Comparison of ENCODE assay signal across 12 cellular contexts in genomic region chr7:100098913-100099312, GRCh38. TPM values are rescaled to one million over a fixed set of nuclear protein-coding genes. Genes with fewer than 3 reads are reported as not detected.
DNase-seq lines count a peak whose midpoint lies in the region; ATAC-seq and TF ChIP-seq lines count a peak whose summit lies in the region.
"Had no signal": no experiment of that assay in that cellular context is flagged by ENCODE, and none has a peak within 500 bp of the region (broad histone marks: within the 10 kb centered on the region; RNA-seq: fewer than 3 reads in every experiment).

No MANE protein-coding gene starts in this region.

- no peak for TF ChIP-seq CTCF in CD8-positive, alpha-beta T cell (IDR thresholded peaks at IDR 0.05)
- TF ChIP-seq CTCF in IMR-90 (conservative IDR thresholded peaks at IDR 0.05; ENCODE audit: low read depth, low read length) (no peak), neural progenitor cell (IDR thresholded peaks at IDR 0.05) (no peak), transverse colon (IDR thresholded peaks at IDR 0.05) (no peak)

- CTCF ChIA-PET in CD8-positive, alpha-beta T cell (lab: Charles Lee): interaction anchor here (1.4 to 3.1 kb wide), 3 partner anchors 15 to 34 kb away, joined by 4 to 17 read pairs (median 9); no protein-coding TSS in a partner anchor
- CTCF ChIA-PET in IMR-90 (lab: Yijun Ruan, JAX): no interaction called here

- no peak overlapping the region for H3K18ac ChIP-seq in IMR-90 (ENCODE audit: low read depth, low read length)

- POLR2A ChIA-PET in CD8-positive, alpha-beta T cell (lab: Charles Lee): no interaction called here
- POLR2A ChIA-PET in IMR-90 (lab: Charles Lee; ENCODE audit: unreplicated experiment): no interaction called here

- TF ChIP-seq POLR2A in IMR-90 (IDR thresholded peaks at IDR 0.05; ENCODE audit: low read depth, low read length): no peak
- TF ChIP-seq POLR2A in transverse colon (IDR thresholded peaks at IDR 0.05): no peak

- dilution Hi-C loops in IMR-90 (cut with HindIII; ENCODE audit: low sequenced_read_pairs, unreplicated experiment): no loop called here

- in situ Hi-C loops in IMR-90 (cut with MboI; ENCODE audit: low sequenced_read_pairs) (no loop called here), transverse colon (cut with MboI; ENCODE audit: low pct_ligation_motif_present in 1 of 4, low pct_unique_long_range_greater_than_20kb in 1 of 4, low sequenced_read_pairs in 3 of 4) (no loop called here)

- H3K4me1 Mint-ChIP-seq in CD8-positive, alpha-beta T cell (ENCODE audit: low read depth): peaks cover 41% of the 10 kb centered on the region
- peaks cover 37% of the 10 kb centered on the region for H3K4me1 Mint-ChIP-seq in central memory CD8-positive, alpha-beta T cell
- peaks cover 40% of the 10 kb centered on the region for H3K4me1 Mint-ChIP-seq in neural progenitor cell

- H4K91ac ChIP-seq in IMR-90 (ENCODE audit: insufficient read depth, low read depth, low read length): no peak overlapping the region

- no peak overlapping the region for H3K23ac ChIP-seq in IMR-90 (ENCODE audit: low read depth, low read length)

- H3F3A ChIP-seq in neural progenitor cell (ENCODE audit: low read depth): peaks cover 83% of the 10 kb centered on the region

- peak overlapping the region; percentile 43 for H3K4me3 Mint-ChIP-seq in CD8-positive, alpha-beta T cell
- peak overlapping the region; percentile 94 for H3K4me3 Mint-ChIP-seq in central memory CD8-positive, alpha-beta T cell
- H3K4me3 Mint-ChIP-seq in neural progenitor cell: peak overlapping the region; percentile 95

- H2BK15ac ChIP-seq in IMR-90 (ENCODE audit: low read depth, low read length): no peak overlapping the region

- H3K4me3 ChIP-seq in CD8-positive, alpha-beta T cell (ENCODE audit: low read depth, low read length): no peak overlapping the region
- H3K4me3 ChIP-seq in IMR-90 (ENCODE audit: insufficient read depth, low read depth, low read length) (no peak overlapping the region), neural progenitor cell (peak overlapping the region; percentile 94), transverse colon (no peak overlapping the region)

- no peak for DNase-seq in CD8-positive, alpha-beta T cell
- DNase-seq in IMR-90 (no peak), neural progenitor cell (ENCODE audit: low spot score) (no peak), pons (ENCODE audit: low spot score) (no peak), amniotic stem cell (lab: John Stamatoyannopoulos, UW) (no peak), transverse colon (no peak)
- no peak for DNase-seq in central memory CD8-positive, alpha-beta T cell (ENCODE audit: low spot score in 2 of 2)
- DNase-seq: foreskin fibroblast, left lung, NCI-H446, Right ventricle myocardium superior had no signal

- whole genome bisulfite sequencing in IMR-90 (ENCODE audit: extremely low coverage in 2 of 2, insufficient read length in 1 of 2), 2 experiments: 85% methylated on average over 3 of the region's 10 CpGs; no CpG with 5 or more reads in 1 of the 2 experiments
- WGBS in transverse colon (ENCODE audit: low coverage in 1 of 2), 2 donors: 80 to 86% methylated on average over 5 to 10 of the region's 10 CpGs

- intact Hi-C loops in CD8-positive, alpha-beta T cell (cut with DNase I, micrococcal nuclease): loop anchor here in 1 of 2 experiments (1.0 kb wide), 1 partner anchor 10 kb away; no protein-coding TSS in a partner anchor
- intact Hi-C loops in IMR-90 (cut with micrococcal nuclease) (no loop called here), transverse colon (cut with DNase I; ENCODE audit: low total_unique reads) (no loop called here)

- H2AK5ac ChIP-seq in IMR-90 (ENCODE audit: low read depth, low read length): no peak overlapping the region

- no peak for TF ChIP-seq RAD21 in IMR-90 (IDR thresholded peaks at IDR 0.05; ENCODE audit: low read length)

- no peaks in the 10 kb centered on the region for H3K27me3 ChIP-seq in CD8-positive, alpha-beta T cell (ENCODE audit: insufficient read depth, low read length)
- no peaks in the 10 kb centered on the region for H3K27me3 ChIP-seq in IMR-90 (ENCODE audit: control insufficient read depth, insufficient read depth, low read length)
- no peaks in the 10 kb centered on the region for H3K27me3 ChIP-seq in neural progenitor cell
- no peaks in the 10 kb centered on the region for H3K27me3 ChIP-seq in transverse colon
- H3K27me3 ChIP-seq: cardiac muscle cell, left lung had no signal

- peaks cover 76% of the 10 kb centered on the region for H3K79me2 ChIP-seq in neural progenitor cell (ENCODE audit: low read depth)

- no peak overlapping the region for H4K8ac ChIP-seq in IMR-90 (ENCODE audit: low read depth in 2 of 2, low read length in 2 of 2)

- H4K5ac ChIP-seq in IMR-90 (ENCODE audit: low read depth, low read length): no peak overlapping the region; the same call in 1 of the 2 replicates

- H3K27ac ChIP-seq in CD8-positive, alpha-beta T cell (ENCODE audit: low read depth, low read length): no peak overlapping the region
- H3K27ac ChIP-seq in IMR-90 (ENCODE audit: insufficient read depth, low read length) (no peak overlapping the region), neural progenitor cell (peak overlapping the region; percentile 98), transverse colon (peak overlapping the region in 1 of 4 donors; percentile 98)
- H3K27ac ChIP-seq: cardiac muscle cell had no signal

- H4K20me1 ChIP-seq in IMR-90 (ENCODE audit: insufficient read depth, low read length) (peaks cover 7% of the 10 kb centered on the region), neural progenitor cell (ENCODE audit: low read depth) (peaks cover 63% of the 10 kb centered on the region)

- no peaks in the 10 kb centered on the region for H3K9me3 ChIP-seq in CD8-positive, alpha-beta T cell (ENCODE audit: low read length)
- H3K9me3 ChIP-seq in IMR-90 (ENCODE audit: control insufficient read depth, insufficient read depth, low read length) (no peaks in the 10 kb centered on the region), neural progenitor cell (ENCODE audit: low read depth) (no peaks in the 10 kb centered on the region), transverse colon (no peaks in the 10 kb centered on the region)
- H3K9me3 ChIP-seq: left lung had no signal

- peaks cover 33 to 71% of the 10 kb centered on the region in 2 experiments for H3K79me1 ChIP-seq in IMR-90 (ENCODE audit: low read depth in 1 of 2, low read length in 2 of 2)

- H2AFZ ChIP-seq in IMR-90 (replicated peaks; ENCODE audit: low read length, poor library complexity) (no peak overlapping the region), neural progenitor cell (replicated peaks) (no peak overlapping the region)

- H2BK120ac ChIP-seq in IMR-90 (ENCODE audit: low read depth, low read length): no peak overlapping the region

- H2BK5ac ChIP-seq in IMR-90 (ENCODE audit: low read depth, low read length, poor library complexity, severe bottlenecking): no peak overlapping the region

- no peak overlapping the region for H3K9ac ChIP-seq in IMR-90 (ENCODE audit: low read depth, low read length)
- peak overlapping the region; percentile 99 for H3K9ac ChIP-seq in neural progenitor cell

- no peak overlapping the region for H2AK9ac ChIP-seq in IMR-90 (replicated peaks; ENCODE audit: low read depth, low read length, poor library complexity)

- TF ChIP-seq EP300 in transverse colon (IDR thresholded peaks at IDR 0.05; ENCODE audit: low read depth): no peak

- peaks cover 5% of the 10 kb centered on the region; the same call in 1 of the 2 replicates for H3K9me1 ChIP-seq in IMR-90 (ENCODE audit: insufficient read depth, low read length)

- H3K56ac ChIP-seq in IMR-90 (ENCODE audit: extremely low read depth, insufficient read depth, low read length): no peak overlapping the region

- H3K4me1 ChIP-seq in CD8-positive, alpha-beta T cell (ENCODE audit: insufficient read depth, low read length): peaks cover 27% of the 10 kb centered on the region
- H3K4me1 ChIP-seq in IMR-90 (ENCODE audit: control insufficient read depth, insufficient read depth, low read length): peaks cover 15% of the 10 kb centered on the region
- peaks cover 14% of the 10 kb centered on the region for H3K4me1 ChIP-seq in neural progenitor cell
- H3K4me1 ChIP-seq in transverse colon: peaks cover 9 to 25% (median 17%) of the 10 kb centered on the region in 4 donors

- BruUV-seq in IMR-90 (replicated peaks; lab: Mats Ljungman, UMichigan): TSS peak; percentile 67

- no peak overlapping the region for H3K4me2 ChIP-seq in IMR-90 (ENCODE audit: low read depth, low read length)
- peak overlapping the region; percentile 100 for H3K4me2 ChIP-seq in neural progenitor cell

- H3K14ac ChIP-seq in IMR-90 (replicated peaks; ENCODE audit: low read depth, low read length): no peak overlapping the region

- peaks cover 49% of the 10 kb centered on the region for H3K36me3 ChIP-seq in CD8-positive, alpha-beta T cell (ENCODE audit: insufficient read depth, low read length)
- H3K36me3 ChIP-seq in IMR-90 (ENCODE audit: control insufficient read depth, insufficient read depth, low read length): peaks cover 51% of the 10 kb centered on the region
- H3K36me3 ChIP-seq in neural progenitor cell: peaks cover 29% of the 10 kb centered on the region
- peaks cover 0 to 55% (median 24%) of the 10 kb centered on the region in 4 donors for H3K36me3 ChIP-seq in transverse colon

- no peak for ATAC-seq in CD8-positive, alpha-beta T cell
- ATAC-seq in IMR-90 (ENCODE audit: low read depth): no peak
- no peak for ATAC-seq in central memory CD8-positive, alpha-beta T cell (replicated peaks; ENCODE audit: extremely low read depth, poor library complexity, severe bottlenecking)
- ATAC-seq: left lung had no signal

- no peak overlapping the region for H3K4ac ChIP-seq in IMR-90 (ENCODE audit: low read depth, low read length)

- no peaks in the 10 kb centered on the region for H3K27me3 Mint-ChIP-seq in CD8-positive, alpha-beta T cell (ENCODE audit: low read depth)
- no peaks in the 10 kb centered on the region for H3K27me3 Mint-ChIP-seq in central memory CD8-positive, alpha-beta T cell
- H3K27me3 Mint-ChIP-seq in neural progenitor cell (ENCODE audit: insufficient read depth, low read depth): peaks cover 30% of the 10 kb centered on the region

- no peaks in the 10 kb centered on the region for H3K9me3 Mint-ChIP-seq in CD8-positive, alpha-beta T cell
- H3K9me3 Mint-ChIP-seq in central memory CD8-positive, alpha-beta T cell: no peaks in the 10 kb centered on the region
- H3K9me3 Mint-ChIP-seq in neural progenitor cell: no peaks in the 10 kb centered on the region

- peaks cover 70% of the 10 kb centered on the region for H3K36me3 Mint-ChIP-seq in CD8-positive, alpha-beta T cell
- H3K36me3 Mint-ChIP-seq in central memory CD8-positive, alpha-beta T cell (ENCODE audit: insufficient read depth): peaks cover 63% of the 10 kb centered on the region
- H3K36me3 Mint-ChIP-seq in neural progenitor cell: peaks cover 50% of the 10 kb centered on the region

- H2BK20ac ChIP-seq in IMR-90 (ENCODE audit: low read depth, low read length): no peak overlapping the region

- H3K27ac Mint-ChIP-seq in CD8-positive, alpha-beta T cell: peak overlapping the region; percentile 97
- H3K27ac Mint-ChIP-seq in central memory CD8-positive, alpha-beta T cell (ENCODE audit: low read depth): peak overlapping the region; percentile 97
- H3K27ac Mint-ChIP-seq in neural progenitor cell: peak overlapping the region; percentile 38

RNA-seq across cellular contexts. Expression of gene MCM7, which starts 2.3 kb away (rescaled TPM):
- 10 to 100 TPM; 63.7 to 64.6 TPM for total RNA-seq in CD8-positive, alpha-beta T cell
- 130 and 137 TPM in 2 replicates for total RNA-seq in IMR-90 (2012; rRNA removed)
- polyA plus RNA-seq in IMR-90 (2012; rRNA removed): 104 and 119 TPM in 2 replicates
- 47.2 and 71.0 TPM in 2 replicates for polyA plus RNA-seq in IMR-90 (2012; cell fraction: cytosol; rRNA removed)
- 196 and 287 TPM in 2 replicates for polyA plus RNA-seq in IMR-90 (2012; cell fraction: nucleus; rRNA removed; ENCODE audit: low replicate concordance)
- total RNA-seq in neural progenitor cell (ENCODE audit: low replicate concordance): 206 and 297 TPM in 2 replicates
- total RNA-seq in transverse colon: 10 to 100 TPM; 30.3 to 72.6 (median 38.7) TPM

RNA-seq across cellular contexts. Expression of gene AP4M1, which starts 2.5 kb away (rescaled TPM):
- total RNA-seq in CD8-positive, alpha-beta T cell: 1 to 10 TPM; 2.8 to 3.9 TPM
- total RNA-seq in IMR-90 (2012; rRNA removed) (18.6 and 21.1 TPM in 2 replicates), neural progenitor cell (ENCODE audit: low replicate concordance) (15.3 and 15.4 TPM in 2 replicates), transverse colon (10 to 100 TPM; 16.5 to 86.0 (median 54.9) TPM)
- polyA plus RNA-seq in IMR-90 (2012; rRNA removed): 20.5 and 21.4 TPM in 2 replicates
- 17.7 and 24.6 TPM in 2 replicates for polyA plus RNA-seq in IMR-90 (2012; cell fraction: cytosol; rRNA removed)
- polyA plus RNA-seq in IMR-90 (2012; cell fraction: nucleus; rRNA removed; ENCODE audit: low replicate concordance): 52.6 and 55.7 TPM in 2 replicates

RNA-seq across cellular contexts. Expression of gene COPS6, which starts 10.1 kb away (rescaled TPM):
- total RNA-seq in CD8-positive, alpha-beta T cell: 10 to 100 TPM; 73.2 to 77.8 TPM
- total RNA-seq in IMR-90 (2012; rRNA removed) (158 and 185 TPM in 2 replicates), neural progenitor cell (ENCODE audit: low replicate concordance) (42.2 and 63.9 TPM in 2 replicates), transverse colon (10 to 100 TPM; 18.3 to 61.3 (median 44.5) TPM)
- 303 and 325 TPM in 2 replicates for polyA plus RNA-seq in IMR-90 (2012; rRNA removed)
- 189 and 197 TPM in 2 replicates for polyA plus RNA-seq in IMR-90 (2012; cell fraction: cytosol; rRNA removed)
- 146 and 159 TPM in 2 replicates for polyA plus RNA-seq in IMR-90 (2012; cell fraction: nucleus; rRNA removed; ENCODE audit: low replicate concordance)

RNA-seq across cellular contexts. Expression of gene ZNF3, which starts 17.4 kb away (rescaled TPM):
- 10 to 100 TPM; 34.9 to 35.6 TPM for total RNA-seq in CD8-positive, alpha-beta T cell
- 30.8 and 33.1 TPM in 2 replicates for total RNA-seq in IMR-90 (2012; rRNA removed)
- 20.4 and 24.8 TPM in 2 replicates for polyA plus RNA-seq in IMR-90 (2012; rRNA removed)
- polyA plus RNA-seq in IMR-90 (2012; cell fraction: cytosol; rRNA removed): 4.7 and 6.3 TPM in 2 replicates
- 55.3 and 172 TPM in 2 replicates for polyA plus RNA-seq in IMR-90 (2012; cell fraction: nucleus; rRNA removed; ENCODE audit: low replicate concordance)
- 56.0 and 73.6 TPM in 2 replicates for total RNA-seq in neural progenitor cell (ENCODE audit: low replicate concordance)
- 10 to 100 TPM; 37.4 to 42.7 (median 41.0) TPM for total RNA-seq in transverse colon

RNA-seq across cellular contexts. Expression of gene TAF6, which starts 20.2 kb away (rescaled TPM):
- 10 to 100 TPM; 24.9 to 31.6 TPM for total RNA-seq in CD8-positive, alpha-beta T cell
- total RNA-seq in IMR-90 (2012; rRNA removed) (11.3 and 14.4 TPM in 2 replicates), neural progenitor cell (ENCODE audit: low replicate concordance) (66.1 and 88.3 TPM in 2 replicates), transverse colon (100 to 1,000 TPM in 1 of 4 donors, 10 to 100 TPM in 3; 18.0 to 581 (median 43.9) TPM)
- 55.3 and 56.5 TPM in 2 replicates for polyA plus RNA-seq in IMR-90 (2012; rRNA removed)
- polyA plus RNA-seq in IMR-90 (2012; cell fraction: cytosol; rRNA removed): 48.4 and 56.7 TPM in 2 replicates
- 51.7 and 92.5 TPM in 2 replicates for polyA plus RNA-seq in IMR-90 (2012; cell fraction: nucleus; rRNA removed; ENCODE audit: low replicate concordance)

Comparison
In these comparisons a context has a peak if more than half of its experiments do, and no peak if none do; other contexts are left out.
1. H3K27ac Mint-ChIP-seq: peak in every context shown above with its lines; median percentile 97 in CD8-positive, alpha-beta T cell; 97 in central memory CD8-positive, alpha-beta T cell; 38 in neural progenitor cell.
2. H3K4me3 Mint-ChIP-seq: peak in every context shown above with its lines; median percentile 95 in neural progenitor cell; 94 in central memory CD8-positive, alpha-beta T cell; 43 in CD8-positive, alpha-beta T cell.